16 cellular contexts compared by ENCODE assay signal in the genomic region with DNA sequence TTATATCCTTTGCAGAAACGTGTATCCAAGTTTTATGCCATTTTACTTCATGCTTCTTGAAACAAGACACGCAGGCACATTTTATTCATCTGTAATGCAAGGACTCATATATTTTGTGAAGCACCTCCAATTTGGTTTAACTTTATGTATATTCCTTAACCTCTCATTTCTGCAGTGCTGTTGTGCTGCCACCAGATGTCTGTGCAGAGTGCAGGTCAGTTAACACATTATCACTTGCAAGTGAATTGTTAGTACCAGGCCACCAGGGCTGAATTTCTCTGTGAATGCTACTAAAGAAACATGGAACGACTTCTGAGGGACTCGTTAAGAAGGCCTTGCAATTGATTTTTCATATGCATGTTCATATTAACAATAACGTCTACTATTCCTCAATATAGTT.
DNase-seq lines count a peak whose midpoint lies in the region; ATAC-seq and TF ChIP-seq lines count a peak whose summit lies in the region.
"Had no signal": no experiment of that assay in that cellular context is flagged by ENCODE, and none has a peak within 500 bp of the region (broad histone marks: within the 10 kb centered on the region; RNA-seq: fewer than 3 reads in every experiment).

No MANE protein-coding gene starts in this region.

- no peaks in the 10 kb centered on the region for H3K27me3 ChIP-seq in GM23338 (ENCODE audit: insufficient read depth)
- no peaks in the 10 kb centered on the region for H3K27me3 ChIP-seq in PC-3 (ENCODE audit: low read length)

- peaks cover 3% of the 10 kb centered on the region; the same call in 2 of the 3 replicates for H3K4me1 Mint-ChIP-seq in GM23338
- H3K4me1 Mint-ChIP-seq: activated CD4-positive, alpha-beta memory T cell treated with anti-CD3 and anti-CD28 coated beads, Interleukin-2, amount 10 ng/mL, durations not matched to agents 7 days and 5 days; mesothelial cell of epicardium had no signal

- ATAC-seq in GM23338 (no peak; the same call in 2 of the 3 replicates), PC-3 (no peak)

- H3K27ac ChIP-seq in GM23338 (ENCODE audit: low read depth) (no peak overlapping the region), PC-3 (ENCODE audit: low read length) (no peak overlapping the region)
- H3K27ac ChIP-seq: epithelial cell of prostate, HL-60 had no signal

- H3F3A ChIP-seq in GM23338 (replicated peaks; ENCODE audit: low read depth) (no peaks in the 10 kb centered on the region), PC-3 (ENCODE audit: low read length, unreplicated experiment) (no peaks in the 10 kb centered on the region)

- H3K4me3 ChIP-seq in GM23338, result no peak overlapping the region
- H3K4me3 ChIP-seq in PC-3 (ENCODE audit: low read length), result no peak overlapping the region

- no peaks in the 10 kb centered on the region for H3K79me2 ChIP-seq in GM23338 (replicated peaks; ENCODE audit: insufficient read depth)
- no peaks in the 10 kb centered on the region for H3K79me2 ChIP-seq in PC-3 (ENCODE audit: low read length)

- CTCF ChIA-PET in PC-3 (lab: Charles Lee), result no interaction called here

- no TSS peak for BruUV-seq in PC-3 (replicated peaks; lab: Mats Ljungman, UMichigan)

- H3K27ac Mint-ChIP-seq in GM23338, result no peak overlapping the region
- H3K27ac Mint-ChIP-seq: activated CD4-positive, alpha-beta memory T cell treated with anti-CD3 and anti-CD28 coated beads, Interleukin-2, amount 10 ng/mL, durations not matched to agents 7 days and 5 days; mesothelial cell of epicardium had no signal

- H4K20me1 ChIP-seq in GM23338 (replicated peaks; ENCODE audit: insufficient read depth), result no peaks in the 10 kb centered on the region
- no peaks in the 10 kb centered on the region for H4K20me1 ChIP-seq in PC-3 (ENCODE audit: low read length)

- DNase-seq in ACHN, result peak; percentile 0
- DNase-seq in GM23338 (ENCODE audit: low spot score), result peak; percentile 29
- peak; percentile 8 for DNase-seq in PC-3
- DNase-seq in iPS-NIHi11 (ENCODE audit: low spot score), result peak; percentile 3
- no peak for DNase-seq in NOMO-1 treated with dmso at 0.1 percent for 144 hours (lab: John Stamatoyannopoulos, UW; ENCODE audit: unreplicated experiment)
- no peak for DNase-seq in T-helper 1 cell
- no peak for DNase-seq in NCI-H2196 treated with DMSO at 0.1 percent for 48 hours (lab: John Stamatoyannopoulos, UW; ENCODE audit: unreplicated experiment)
- no peak for DNase-seq in DMS79 treated with DMSO at 0.1 percent for 48 hours (lab: John Stamatoyannopoulos, UW)
- DNase-seq: activated CD4-positive, alpha-beta memory T cell treated with anti-CD3 and anti-CD28 coated beads, Interleukin-2, amount 10 ng/mL, durations not matched to agents 7 days and 5 days; DND-41; NCI-H1930; NCI-H82; stimulated activated CD4-positive, alpha-beta T cell treated with anti-CD3 and anti-CD28 coated beads, Interleukin-4, amount 100 ng/mL, for 4 hours had no signal

- H3K27me3 Mint-ChIP-seq in GM23338 (ENCODE audit: insufficient read depth, low read depth, poor library complexity), result no peaks in the 10 kb centered on the region
- H3K27me3 Mint-ChIP-seq: activated CD4-positive, alpha-beta memory T cell treated with anti-CD3 and anti-CD28 coated beads, Interleukin-2, amount 10 ng/mL, durations not matched to agents 7 days and 5 days had no signal

- TF ChIP-seq CTCF in GM23338 (conservative IDR thresholded peaks at IDR 0.05; ENCODE audit: low read depth in 2 of 2), result peak; percentile 42 to 47
- peak; percentile 27; the same call in 1 of the 2 replicates for TF ChIP-seq CTCF in PC-3 (conservative IDR thresholded peaks at IDR 0.05; ENCODE audit: low read depth, low read length)

- H3K9me3 ChIP-seq in PC-3 (ENCODE audit: low read length), result no peaks in the 10 kb centered on the region

- POLR2A ChIA-PET in PC-3 (lab: Charles Lee; ENCODE audit: unreplicated experiment), result no interaction called here

- no peaks in the 10 kb centered on the region for H3K36me3 Mint-ChIP-seq in GM23338 (ENCODE audit: low read depth)
- H3K36me3 Mint-ChIP-seq: mesothelial cell of epicardium had no signal

- in situ Hi-C loops in ACHN (cut with HindIII; ENCODE audit: low pct_ligation_motif_present, low pct_unique_long_range_greater_than_20kb, low sequenced_read_pairs), result no loop called here

- H3K9me2 ChIP-seq in GM23338 (ENCODE audit: insufficient read depth) (no peaks in the 10 kb centered on the region), PC-3 (replicated peaks; ENCODE audit: low read length) (no peaks in the 10 kb centered on the region)

- H3K4me3 Mint-ChIP-seq in GM23338, result no peak overlapping the region
- H3K4me3 Mint-ChIP-seq: activated CD4-positive, alpha-beta memory T cell treated with anti-CD3 and anti-CD28 coated beads, Interleukin-2, amount 10 ng/mL, durations not matched to agents 7 days and 5 days; mesothelial cell of epicardium had no signal

- no peak overlapping the region for H3K9ac ChIP-seq in PC-3 (ENCODE audit: low read length)

- no peak overlapping the region for H3K4me2 ChIP-seq in GM23338
- no peak overlapping the region for H3K4me2 ChIP-seq in PC-3 (ENCODE audit: low read length)

- no peaks in the 10 kb centered on the region for H3K9me3 Mint-ChIP-seq in GM23338
- H3K9me3 Mint-ChIP-seq: activated CD4-positive, alpha-beta memory T cell treated with anti-CD3 and anti-CD28 coated beads, Interleukin-2, amount 10 ng/mL, durations not matched to agents 7 days and 5 days; mesothelial cell of epicardium had no signal

- no peaks in the 10 kb centered on the region for H3K4me1 ChIP-seq in GM23338 (ENCODE audit: insufficient read depth)
- no peaks in the 10 kb centered on the region for H3K4me1 ChIP-seq in PC-3 (ENCODE audit: insufficient read depth, low read length)

- intact Hi-C loops in PC-3 (cut with micrococcal nuclease), result no loop called here

- no peaks in the 10 kb centered on the region for H3K36me3 ChIP-seq in GM23338 (ENCODE audit: insufficient read depth)
- no peaks in the 10 kb centered on the region for H3K36me3 ChIP-seq in PC-3 (ENCODE audit: low read depth, low read length)

- H2AFZ ChIP-seq in GM23338 (no peak overlapping the region), PC-3 (ENCODE audit: low read length) (no peak overlapping the region)

TF ChIP-seq in GM23338, 12 proteins besides CTCF, POLR2A, EP300 and RAD21 (continues in another document):
- no peak for TF ChIP-seq EZH2 (IDR thresholded peaks at IDR 0.05; ENCODE audit: low read depth, unreplicated experiment)
- no peak for TF ChIP-seq CREB1 (CRISPR knock-in tag; IDR thresholded peaks at IDR 0.05; ENCODE audit: low read depth)
- TF ChIP-seq, protein P1, sequence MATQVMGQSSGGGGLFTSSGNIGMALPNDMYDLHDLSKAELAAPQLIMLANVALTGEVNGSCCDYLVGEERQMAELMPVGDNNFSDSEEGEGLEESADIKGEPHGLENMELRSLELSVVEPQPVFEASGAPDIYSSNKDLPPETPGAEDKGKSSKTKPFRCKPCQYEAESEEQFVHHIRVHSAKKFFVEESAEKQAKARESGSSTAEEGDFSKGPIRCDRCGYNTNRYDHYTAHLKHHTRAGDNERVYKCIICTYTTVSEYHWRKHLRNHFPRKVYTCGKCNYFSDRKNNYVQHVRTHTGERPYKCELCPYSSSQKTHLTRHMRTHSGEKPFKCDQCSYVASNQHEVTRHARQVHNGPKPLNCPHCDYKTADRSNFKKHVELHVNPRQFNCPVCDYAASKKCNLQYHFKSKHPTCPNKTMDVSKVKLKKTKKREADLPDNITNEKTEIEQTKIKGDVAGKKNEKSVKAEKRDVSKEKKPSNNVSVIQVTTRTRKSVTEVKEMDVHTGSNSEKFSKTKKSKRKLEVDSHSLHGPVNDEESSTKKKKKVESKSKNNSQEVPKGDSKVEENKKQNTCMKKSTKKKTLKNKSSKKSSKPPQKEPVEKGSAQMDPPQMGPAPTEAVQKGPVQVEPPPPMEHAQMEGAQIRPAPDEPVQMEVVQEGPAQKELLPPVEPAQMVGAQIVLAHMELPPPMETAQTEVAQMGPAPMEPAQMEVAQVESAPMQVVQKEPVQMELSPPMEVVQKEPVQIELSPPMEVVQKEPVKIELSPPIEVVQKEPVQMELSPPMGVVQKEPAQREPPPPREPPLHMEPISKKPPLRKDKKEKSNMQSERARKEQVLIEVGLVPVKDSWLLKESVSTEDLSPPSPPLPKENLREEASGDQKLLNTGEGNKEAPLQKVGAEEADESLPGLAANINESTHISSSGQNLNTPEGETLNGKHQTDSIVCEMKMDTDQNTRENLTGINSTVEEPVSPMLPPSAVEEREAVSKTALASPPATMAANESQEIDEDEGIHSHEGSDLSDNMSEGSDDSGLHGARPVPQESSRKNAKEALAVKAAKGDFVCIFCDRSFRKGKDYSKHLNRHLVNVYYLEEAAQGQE (IDR thresholded peaks at IDR 0.05; ENCODE audit: unreplicated experiment), result no peak
- no peak for TF ChIP-seq NANOG (IDR thresholded peaks at IDR 0.05; ENCODE audit: borderline replicate concordance)
- TF ChIP-seq ZNF114 (CRISPR knock-in tag; IDR thresholded peaks at IDR 0.05), result no peak
- no peak for TF ChIP-seq POLR2AphosphoS5 (IDR thresholded peaks at IDR 0.05; ENCODE audit: low read depth)
- TF ChIP-seq, protein P2, sequence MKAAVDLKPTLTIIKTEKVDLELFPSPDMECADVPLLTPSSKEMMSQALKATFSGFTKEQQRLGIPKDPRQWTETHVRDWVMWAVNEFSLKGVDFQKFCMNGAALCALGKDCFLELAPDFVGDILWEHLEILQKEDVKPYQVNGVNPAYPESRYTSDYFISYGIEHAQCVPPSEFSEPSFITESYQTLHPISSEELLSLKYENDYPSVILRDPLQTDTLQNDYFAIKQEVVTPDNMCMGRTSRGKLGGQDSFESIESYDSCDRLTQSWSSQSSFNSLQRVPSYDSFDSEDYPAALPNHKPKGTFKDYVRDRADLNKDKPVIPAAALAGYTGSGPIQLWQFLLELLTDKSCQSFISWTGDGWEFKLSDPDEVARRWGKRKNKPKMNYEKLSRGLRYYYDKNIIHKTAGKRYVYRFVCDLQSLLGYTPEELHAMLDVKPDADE (IDR thresholded peaks at IDR 0.05), result no peak
- no peak for TF ChIP-seq ZNF331 (CRISPR knock-in tag; IDR thresholded peaks at IDR 0.05; ENCODE audit: low read depth)
- TF ChIP-seq EZH2phosphoT487 (IDR thresholded peaks at IDR 0.05; ENCODE audit: unreplicated experiment), result no peak

Comparison
In these comparisons a context has a peak if more than half of its experiments do, and no peak if none do; other contexts are left out.
1. DNase-seq: peak in ACHN (single experiment), GM23338 (single experiment), PC-3 (single experiment) and iPS-NIHi11 (single experiment); none in NOMO-1 treated with dmso at 0.1 percent for 144 hours (single experiment), T-helper 1 cell (0 of 5), NCI-H2196 treated with DMSO at 0.1 percent for 48 hours (single experiment) and DMS79 treated with DMSO at 0.1 percent for 48 hours (single experiment).